8 cellular contexts compared by ENCODE assay signal in the genomic region with DNA sequence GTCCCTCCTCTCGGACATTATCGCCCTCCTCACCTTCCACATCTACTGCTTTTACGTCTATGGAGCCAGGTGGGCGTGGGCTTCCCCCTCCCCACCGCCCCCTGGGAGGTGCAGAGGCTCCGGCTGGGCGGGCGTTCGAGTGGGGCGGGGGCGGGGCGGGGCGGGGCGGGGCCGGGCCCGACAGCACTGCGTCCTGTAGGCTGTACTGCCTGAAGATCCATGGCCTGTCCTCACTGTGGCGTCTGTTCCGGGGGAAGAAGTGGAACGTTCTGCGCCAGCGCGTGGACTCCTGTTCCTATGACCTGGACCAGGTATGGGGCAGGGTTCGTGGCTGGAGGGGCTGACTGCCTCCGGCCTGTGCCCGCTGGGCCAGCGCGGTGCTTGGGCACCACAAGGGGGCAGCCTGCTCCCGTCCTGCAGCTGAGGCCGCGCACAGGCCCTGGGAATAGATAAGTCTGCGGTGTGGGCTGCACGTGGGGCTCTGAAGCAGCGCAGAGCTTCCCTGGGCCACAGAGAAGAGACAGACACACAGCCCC. TPM values are rescaled to one million over a fixed set of nuclear protein-coding genes. Genes with fewer than 3 reads are reported as not detected.
DNase-seq lines count a peak whose midpoint lies in the region; ATAC-seq and TF ChIP-seq lines count a peak whose summit lies in the region.

No MANE protein-coding gene starts in this region.

- no peaks in the 10 kb centered on the region for H3K36me3 ChIP-seq in PC-3 (ENCODE audit: low read depth, low read length)
- peaks cover 8 to 10% of the 10 kb centered on the region in 2 donors for H3K36me3 ChIP-seq in prostate gland

- no peak overlapping the region for H3K4me2 ChIP-seq in PC-3 (ENCODE audit: low read length)

- H3K79me2 ChIP-seq in PC-3 (ENCODE audit: low read length) = no peaks in the 10 kb centered on the region

- H3K9me3 ChIP-seq in PC-3 (ENCODE audit: low read length) (no peaks in the 10 kb centered on the region), prostate gland (no peaks in the 10 kb centered on the region)

- no peak for TF ChIP-seq POLR2A in prostate gland (IDR thresholded peaks at IDR 0.05)

- POLR2A ChIA-PET in PC-3 (lab: Charles Lee; ENCODE audit: unreplicated experiment) = no interaction called here

- H2AFZ ChIP-seq in PC-3 (ENCODE audit: low read length) = no peak overlapping the region

- no peak overlapping the region for H3K9ac ChIP-seq in PC-3 (ENCODE audit: low read length)

- CTCF ChIA-PET in PC-3 (lab: Charles Lee) = no interaction called here

- TF ChIP-seq CTCF in PC-3 (conservative IDR thresholded peaks at IDR 0.05; ENCODE audit: low read depth, low read length) = peak; percentile 57
- peak; percentile 23 to 94 (median 86) for TF ChIP-seq CTCF in prostate gland (IDR thresholded peaks at IDR 0.05)

- H3F3A ChIP-seq in PC-3 (ENCODE audit: low read length, unreplicated experiment) = no peaks in the 10 kb centered on the region

- ATAC-seq in PC-3 = peak; percentile 72

- H3K27ac ChIP-seq in PC-3 (ENCODE audit: low read length) (no peak overlapping the region), prostate gland (no peak overlapping the region)

- BruUV-seq in PC-3 (replicated peaks; lab: Mats Ljungman, UMichigan) = no TSS peak

- 28% methylated on average over 23 of the region's 34 CpGs for WGBS in prostate gland

- H3K27me3 ChIP-seq in PC-3 (ENCODE audit: low read length) (no peaks in the 10 kb centered on the region), prostate gland (replicated peaks; ENCODE audit: insufficient read depth) (no peaks in the 10 kb centered on the region)

- H3K4me1 ChIP-seq in PC-3 (ENCODE audit: insufficient read depth, low read length) (no peaks in the 10 kb centered on the region), prostate gland (replicated peaks) (no peaks in the 10 kb centered on the region)

- H3K4me3 ChIP-seq in PC-3 (ENCODE audit: low read length) (no peak overlapping the region), prostate gland (no peak overlapping the region)

- peak; percentile 59 for DNase-seq in SIG-M5 treated with dmso at 0.1 percent for 504 hours (lab: John Stamatoyannopoulos, UW; ENCODE audit: unreplicated experiment)
- DNase-seq in SIG-M5 (lab: John Stamatoyannopoulos, UW) = no peak
- peak; percentile 48 for DNase-seq in PC-3
- DNase-seq in activated T-helper 9 cell treated with anti-CD3 and anti-CD28 coated beads, Interleukin-2, amount 50 U/mL, for 16 hours (ENCODE audit: low read depth) = peak; percentile 31
- peak in 38 of 42 donors; percentile 33 to 81 (median 62) for DNase-seq in head of caudate nucleus
- peak; percentile 74 for DNase-seq in prostate gland (ENCODE audit: low spot score)
- no peak for DNase-seq in LoVo (ENCODE audit: low spot score)
- DNase-seq in NCI-H1092 (lab: John Stamatoyannopoulos, UW) = no peak

- intact Hi-C loops in PC-3 (cut with micrococcal nuclease) = no loop called here
- intact Hi-C loops in head of caudate nucleus (cut with DNase I) = no loop called here
- intact Hi-C loops in prostate gland (cut with DNase I) = no loop called here

- H3K9me2 ChIP-seq in PC-3 (replicated peaks; ENCODE audit: low read length) = no peaks in the 10 kb centered on the region

- no peaks in the 10 kb centered on the region for H4K20me1 ChIP-seq in PC-3 (ENCODE audit: low read length)

RNA-seq across cellular contexts. Expression of a gene that starts 9.2 kb away (rescaled TPM):
- 36.0 and 43.8 TPM in 2 replicates for total RNA-seq in PC-3 (2014; rRNA removed)
- 10 to 100 TPM; 70.1 to 85.8 TPM for total RNA-seq in prostate gland

RNA-seq across cellular contexts. Expression of a gene that starts 10.9 kb away (rescaled TPM):
- 19.5 and 27.0 TPM in 2 replicates for total RNA-seq in PC-3 (2014; rRNA removed)
- 10 to 100 TPM; 41.8 to 68.0 TPM for total RNA-seq in prostate gland

RNA-seq across cellular contexts. Expression of a gene that starts 12.1 kb away (rescaled TPM):
- total RNA-seq in PC-3 (2014; rRNA removed) (0.44 TPM in 1 of 2 replicates, not detected in the other), prostate gland (1 to 10 TPM; 2.9 to 6.2 TPM)

RNA-seq across cellular contexts. Expression of a gene that starts 18.7 kb away (rescaled TPM):
- total RNA-seq in PC-3 (2014; rRNA removed) = not detected in 2 replicates
- 1 to 10 TPM in 1 of 2 donors, not detected in 1; 5.1 TPM for total RNA-seq in prostate gland

RNA-seq across cellular contexts. Expression of a gene that starts 51.4 kb away (rescaled TPM):
- total RNA-seq in PC-3 (2014; rRNA removed) (60.4 and 78.1 TPM in 2 replicates), prostate gland (10 to 100 TPM; 59.7 to 80.7 TPM)

Comparison
In these comparisons a context has a peak if more than half of its experiments do, and no peak if none do; other contexts are left out.
1. DNase-seq: peak in SIG-M5 treated with dmso at 0.1 percent for 504 hours (single experiment), PC-3 (single experiment), activated T-helper 9 cell treated with anti-CD3 and anti-CD28 coated beads, Interleukin-2, amount 50 U/mL, for 16 hours (single experiment), head of caudate nucleus (38 of 42) and prostate gland (single experiment); none in SIG-M5 (single experiment), LoVo (single experiment) and NCI-H1092 (single experiment).